8 cellular contexts compared by ENCODE assay signal in the genomic region with DNA sequence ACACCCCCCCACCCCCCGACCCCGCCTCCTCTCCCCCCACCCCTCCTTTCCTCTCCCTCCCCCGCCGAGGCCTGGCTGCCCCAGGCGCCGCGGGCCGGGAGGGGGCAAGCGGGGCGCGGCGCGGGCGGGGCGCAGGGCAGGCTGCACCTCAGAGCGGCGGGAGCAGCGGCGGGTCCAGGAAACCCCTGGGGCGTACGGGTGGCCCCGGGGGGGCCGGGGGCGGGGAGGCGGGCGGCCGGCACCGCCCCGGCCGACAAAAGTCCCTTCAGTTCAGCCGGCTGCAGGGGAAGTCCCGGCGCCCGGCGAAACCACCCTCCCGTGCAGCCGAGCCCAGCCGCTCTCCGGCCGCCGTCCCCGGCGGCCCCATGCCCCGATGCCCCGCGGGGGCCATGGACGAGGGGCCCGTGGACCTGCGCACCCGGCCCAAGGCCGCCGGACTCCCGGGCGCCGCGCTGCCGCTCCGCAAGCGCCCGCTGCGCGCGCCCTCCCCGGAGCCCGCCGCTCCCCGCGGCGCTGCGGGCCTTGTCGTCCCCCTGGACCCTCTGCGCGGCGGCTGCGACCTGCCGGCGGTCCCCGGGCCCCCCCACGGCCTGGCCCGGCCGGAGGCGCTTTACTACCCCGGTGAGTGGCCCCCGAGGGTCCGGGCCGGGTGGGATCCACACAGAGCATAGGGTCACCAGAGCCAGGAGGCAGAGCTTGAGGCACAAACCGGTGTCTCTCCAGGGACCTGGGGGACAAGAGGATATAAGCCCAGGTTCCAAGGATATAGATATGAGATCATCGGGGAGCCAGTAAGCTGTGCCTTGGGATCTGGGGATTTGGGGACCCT. TPM values are rescaled to one million over a fixed set of nuclear protein-coding genes. Genes with fewer than 3 reads are reported as not detected.
DNase-seq lines count a peak whose midpoint lies in the region; ATAC-seq and TF ChIP-seq lines count a peak whose summit lies in the region.

A gene with protein sequence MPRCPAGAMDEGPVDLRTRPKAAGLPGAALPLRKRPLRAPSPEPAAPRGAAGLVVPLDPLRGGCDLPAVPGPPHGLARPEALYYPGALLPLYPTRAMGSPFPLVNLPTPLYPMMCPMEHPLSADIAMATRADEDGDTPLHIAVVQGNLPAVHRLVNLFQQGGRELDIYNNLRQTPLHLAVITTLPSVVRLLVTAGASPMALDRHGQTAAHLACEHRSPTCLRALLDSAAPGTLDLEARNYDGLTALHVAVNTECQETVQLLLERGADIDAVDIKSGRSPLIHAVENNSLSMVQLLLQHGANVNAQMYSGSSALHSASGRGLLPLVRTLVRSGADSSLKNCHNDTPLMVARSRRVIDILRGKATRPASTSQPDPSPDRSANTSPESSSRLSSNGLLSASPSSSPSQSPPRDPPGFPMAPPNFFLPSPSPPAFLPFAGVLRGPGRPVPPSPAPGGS (plus strand): TSS at position 283 of the 829 bp plus-strand sequence. CDS start 83 bp downstream, at position 366.

- H3K4me3 ChIP-seq in HCT116 (replicated peaks in 1 of 2; ENCODE audit: low read depth in 1 of 2, low read length in 2 of 2) = peak within 1 kb of the TSS; percentile 65 to 85

- peaks cover 4 to 5% of the 10 kb centered on the region in 2 experiments; a peak in 2 of 4 replicates for H3K36me3 ChIP-seq in HCT116 (ENCODE audit: control insufficient read depth in 1 of 2, insufficient read depth in 2 of 2, low read length in 2 of 2)

- TF ChIP-seq CTCF in HCT116 (IDR thresholded peaks at IDR 0.05 in 2 of 3, conservative IDR thresholded peaks at IDR 0.05 in 1 of 3; ENCODE audit: borderline replicate concordance in 1 of 3, insufficient read depth in 1 of 3, low read depth in 2 of 3, low read length in 2 of 3) = no peak

- peak within 1 kb of the TSS; percentile 89 for H3K9ac ChIP-seq in HCT116 (ENCODE audit: low read length)

- DNase-seq in GDM1 (lab: John Stamatoyannopoulos, UW) = peak; percentile 82
- no peak for DNase-seq in HCT116 (ENCODE audit: low read depth, low spot score)
- peak; percentile 79 for DNase-seq in RPMI8226
- peak; percentile 66 for DNase-seq in activated gamma-delta T cell treated with anti-CD3 and anti-CD28 coated beads, Interleukin-2, amount 50 U/mL, for 16 hours (ENCODE audit: low read depth)
- DNase-seq in Right ventricle myocardium inferior (ENCODE audit: missing footprints) = peak; percentile 91
- peak; percentile 94 for DNase-seq in posterior vena cava (ENCODE audit: low spot score)

- no peak within 1 kb of the TSS for H2AFZ ChIP-seq in HCT116 (ENCODE audit: low read depth, low read length, poor library complexity, severe bottlenecking)

- no TSS peak for BruUV-seq in HCT116 (replicated peaks; lab: Mats Ljungman, UMichigan)

- peaks cover 53 to 82% of the 10 kb centered on the region in 2 experiments for H3K4me1 ChIP-seq in HCT116 (ENCODE audit: control insufficient read depth in 1 of 2, insufficient read depth in 2 of 2, low read length in 2 of 2)

- no peaks in the 10 kb centered on the region for H4K20me1 ChIP-seq in HCT116 (ENCODE audit: insufficient read depth)

- intact Hi-C loops in HCT116 (cut with micrococcal nuclease) (no loop called here), Right ventricle myocardium inferior (cut with DNase I) (no loop called here), posterior vena cava (cut with DNase I) (no loop called here)

- POLR2A ChIA-PET in HCT116 (lab: Charles Lee) = interaction anchor here (0.6 to 1.2 kb wide), 2 partner anchors 13 to 48 kb away, joined by 5 read pairs; no protein-coding TSS in a partner anchor

- peak within 1 kb of the TSS; percentile 98 for H3K27ac ChIP-seq in HCT116 (ENCODE audit: low read depth, low read length)

- no peak for TF ChIP-seq RAD21 in HCT116 (IDR thresholded peaks at IDR 0.05; ENCODE audit: low read depth)

- ATAC-seq in HCT116 (peak; percentile 41), Right ventricle myocardium inferior (peak; percentile 42), HG02981 (IDR thresholded peaks at IDR 0.05; ENCODE audit: unreplicated experiment) (no peak), GM21526 (IDR thresholded peaks at IDR 0.05; ENCODE audit: low FRiP score, unreplicated experiment) (no peak)

- no peaks in the 10 kb centered on the region for H3K27me3 ChIP-seq in HCT116 (ENCODE audit: insufficient read depth, low read length)

- H3K79me2 ChIP-seq in HCT116 (ENCODE audit: insufficient read depth, low read length) = peaks cover 21% of the 10 kb centered on the region

- H3K9me2 ChIP-seq in HCT116 (ENCODE audit: insufficient read depth) = no peaks in the 10 kb centered on the region

- H3K4me2 ChIP-seq in HCT116 (ENCODE audit: low read length) = peak within 1 kb of the TSS; percentile 81

- RAD21 ChIA-PET in HCT116 (lab: Charles Lee; ENCODE audit: low non-redundant PET in 1 of 2, low total read pairs in 2 of 2, uncharacterized antibody in 2 of 2, unreplicated experiment in 2 of 2) = no interaction called here

- CTCF ChIA-PET in HCT116 (lab: Charles Lee) = no interaction called here

- no peaks in the 10 kb centered on the region for H3K9me3 ChIP-seq in HCT116 (ENCODE audit: control insufficient read depth in 1 of 2, insufficient read depth in 1 of 2, low read depth in 1 of 2, low read length in 2 of 2)

- no peak for TF ChIP-seq POLR2A in HCT116 (IDR thresholded peaks at IDR 0.05; ENCODE audit: borderline replicate concordance, extremely low read depth, insufficient read depth, insufficient read length)

TF ChIP-seq in HCT116, 20 proteins besides CTCF, POLR2A, EP300 and RAD21 (continues in another document):
- TF ChIP-seq, protein P1, sequence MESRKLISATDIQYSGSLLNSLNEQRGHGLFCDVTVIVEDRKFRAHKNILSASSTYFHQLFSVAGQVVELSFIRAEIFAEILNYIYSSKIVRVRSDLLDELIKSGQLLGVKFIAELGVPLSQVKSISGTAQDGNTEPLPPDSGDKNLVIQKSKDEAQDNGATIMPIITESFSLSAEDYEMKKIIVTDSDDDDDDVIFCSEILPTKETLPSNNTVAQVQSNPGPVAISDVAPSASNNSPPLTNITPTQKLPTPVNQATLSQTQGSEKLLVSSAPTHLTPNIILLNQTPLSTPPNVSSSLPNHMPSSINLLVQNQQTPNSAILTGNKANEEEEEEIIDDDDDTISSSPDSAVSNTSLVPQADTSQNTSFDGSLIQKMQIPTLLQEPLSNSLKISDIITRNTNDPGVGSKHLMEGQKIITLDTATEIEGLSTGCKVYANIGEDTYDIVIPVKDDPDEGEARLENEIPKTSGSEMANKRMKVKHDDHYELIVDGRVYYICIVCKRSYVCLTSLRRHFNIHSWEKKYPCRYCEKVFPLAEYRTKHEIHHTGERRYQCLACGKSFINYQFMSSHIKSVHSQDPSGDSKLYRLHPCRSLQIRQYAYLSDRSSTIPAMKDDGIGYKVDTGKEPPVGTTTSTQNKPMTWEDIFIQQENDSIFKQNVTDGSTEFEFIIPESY (IDR thresholded peaks at IDR 0.05; ENCODE audit: extremely low read depth, insufficient replicate concordance, low read length) = no peak
- TF ChIP-seq TCF7L2 (IDR thresholded peaks at IDR 0.05; ENCODE audit: borderline replicate concordance, extremely low read depth, insufficient read depth, insufficient read length) (no peak), JUND (IDR thresholded peaks at IDR 0.05) (no peak), SRF (IDR thresholded peaks at IDR 0.05; ENCODE audit: low read depth) (no peak), CEBPB (IDR thresholded peaks at IDR 0.05; ENCODE audit: low read depth) (no peak), POLR2AphosphoS5 (IDR thresholded peaks at IDR 0.05; ENCODE audit: low read depth, low read length) (no peak; the same call in none of the 2 replicates), ELF1 (IDR thresholded peaks at IDR 0.05; ENCODE audit: borderline replicate concordance, low read depth) (no peak), EZH2 (IDR thresholded peaks at IDR 0.05) (no peak), CBX3 (IDR thresholded peaks at IDR 0.05; ENCODE audit: low read depth) (0 out of 2 replicates have a peak, but pooled peaks have one; percentile 6), SP1 (IDR thresholded peaks at IDR 0.05; ENCODE audit: low read depth) (peak; percentile 56), YY1 (IDR thresholded peaks at IDR 0.05; ENCODE audit: extremely low read depth, insufficient replicate concordance, low read depth, low read length) (no peak), EZH2phosphoT487 (IDR thresholded peaks at IDR 0.05; ENCODE audit: borderline replicate concordance) (no peak), FOSL1 (IDR thresholded peaks at IDR 0.05; ENCODE audit: low read depth) (no peak)
- TF ChIP-seq, protein P2, sequence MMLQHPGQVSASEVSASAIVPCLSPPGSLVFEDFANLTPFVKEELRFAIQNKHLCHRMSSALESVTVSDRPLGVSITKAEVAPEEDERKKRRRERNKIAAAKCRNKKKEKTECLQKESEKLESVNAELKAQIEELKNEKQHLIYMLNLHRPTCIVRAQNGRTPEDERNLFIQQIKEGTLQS (IDR thresholded peaks at IDR 0.05) = no peak
- TF ChIP-seq, protein P3, sequence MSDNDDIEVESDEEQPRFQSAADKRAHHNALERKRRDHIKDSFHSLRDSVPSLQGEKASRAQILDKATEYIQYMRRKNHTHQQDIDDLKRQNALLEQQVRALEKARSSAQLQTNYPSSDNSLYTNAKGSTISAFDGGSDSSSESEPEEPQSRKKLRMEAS (IDR thresholded peaks at IDR 0.05) = no peak; the same call in 1 of the 2 replicates

RNA-seq across cellular contexts. Expression of the gene that starts here (rescaled TPM):
- total RNA-seq in HCT116 (2021; ENCODE audit: unreplicated experiment) (37.9 TPM), Right ventricle myocardium inferior (18.3 TPM), posterior vena cava (10 to 100 TPM; 37.6 to 40.4 TPM)
- 33.1 and 43.5 TPM in 2 replicates for polyA plus RNA-seq in HCT116 (2012)

Comparison
In these comparisons a context has a peak if more than half of its experiments do, and no peak if none do; other contexts are left out.
1. ATAC-seq: peak in HCT116 (single experiment) and Right ventricle myocardium inferior (single experiment); none in HG02981 (single experiment) and GM21526 (single experiment).